Comparison of ENCODE assay signal across 8 cellular contexts in genomic region chr13:22061371-22061805, GRCh38.
DNase-seq lines count a peak whose midpoint lies in the region; ATAC-seq and TF ChIP-seq lines count a peak whose summit lies in the region.

No MANE protein-coding gene starts in this region.

- CTCF ChIA-PET in activated CD8-positive, alpha-beta memory T cell treated with anti-CD3 and anti-CD28 coated beads, Interleukin-2, amount 10 ng/mL, durations not matched to agents 7 days and 5 days (lab: Charles Lee) = interaction anchor here (0.8 to 1.5 kb wide), 2 partner anchors 12 to 14 kb away, joined by 3 read pairs; no protein-coding TSS in a partner anchor

- DNase-seq in activated CD8-positive, alpha-beta memory T cell treated with anti-CD3 and anti-CD28 coated beads, Interleukin-2, amount 10 ng/mL, durations not matched to agents 7 days and 5 days = peak; percentile 67
- DNase-seq in natural killer cell treated with Interleukin-12 subunit alpha and Interleukin-12 subunit beta and Interleukin-15 and Interleukin-18, amount 100 ng/mL, for 72 hours (ENCODE audit: low spot score) = peak; percentile 68
- DNase-seq in MV-4-11 (lab: John Stamatoyannopoulos, UW) (no peak), CD14-positive monocyte (ENCODE audit: low spot score) (no peak), NCI-H2107 (lab: John Stamatoyannopoulos, UW) (no peak), Right ventricle myocardium superior (no peak)

- no peak for TF ChIP-seq CTCF in CD14-positive monocyte (IDR thresholded peaks at IDR 0.05)

- H3K4me1 Mint-ChIP-seq in activated CD8-positive, alpha-beta memory T cell treated with anti-CD3 and anti-CD28 coated beads, Interleukin-2, amount 10 ng/mL, durations not matched to agents 7 days and 5 days = peaks cover 49% of the 10 kb centered on the region
- H3K4me1 Mint-ChIP-seq in natural killer cell treated with Interleukin-12 subunit alpha and Interleukin-12 subunit beta and Interleukin-15 and Interleukin-18, amount 100 ng/mL, for 72 hours (ENCODE audit: low read depth in 2 of 2) = peaks cover 53 to 56% of the 10 kb centered on the region in 2 donors
- no peaks in the 10 kb centered on the region for H3K4me1 Mint-ChIP-seq in CD14-positive monocyte

- H3K9me3 Mint-ChIP-seq in activated CD8-positive, alpha-beta memory T cell treated with anti-CD3 and anti-CD28 coated beads, Interleukin-2, amount 10 ng/mL, durations not matched to agents 7 days and 5 days (ENCODE audit: low read depth) = no peaks in the 10 kb centered on the region
- no peaks in the 10 kb centered on the region for H3K9me3 Mint-ChIP-seq in natural killer cell treated with Interleukin-12 subunit alpha and Interleukin-12 subunit beta and Interleukin-15 and Interleukin-18, amount 100 ng/mL, for 72 hours
- H3K9me3 Mint-ChIP-seq in CD14-positive monocyte = peaks cover 0 to 12% (median 2%) of the 10 kb centered on the region in 7 donors

- H3K36me3 Mint-ChIP-seq in activated CD8-positive, alpha-beta memory T cell treated with anti-CD3 and anti-CD28 coated beads, Interleukin-2, amount 10 ng/mL, durations not matched to agents 7 days and 5 days = no peaks in the 10 kb centered on the region
- H3K36me3 Mint-ChIP-seq in natural killer cell treated with Interleukin-12 subunit alpha and Interleukin-12 subunit beta and Interleukin-15 and Interleukin-18, amount 100 ng/mL, for 72 hours = no peaks in the 10 kb centered on the region
- no peaks in the 10 kb centered on the region for H3K36me3 Mint-ChIP-seq in CD14-positive monocyte

- peak; percentile 30 for ATAC-seq in GM19372 (IDR thresholded peaks at IDR 0.05; ENCODE audit: low read depth, unreplicated experiment)
- ATAC-seq in HG03139 (IDR thresholded peaks at IDR 0.05; ENCODE audit: unreplicated experiment) = peak; percentile 34
- ATAC-seq in activated CD8-positive, alpha-beta memory T cell treated with anti-CD3 and anti-CD28 coated beads, Interleukin-2, amount 10 ng/mL, durations not matched to agents 7 days and 5 days = peak; percentile 69
- ATAC-seq in natural killer cell treated with Interleukin-12 subunit alpha and Interleukin-12 subunit beta and Interleukin-15 and Interleukin-18, amount 100 ng/mL, for 72 hours = peak; percentile 78 to 86
- ATAC-seq in Right ventricle myocardium superior (ENCODE audit: poor library complexity) = no peak

- H3K27me3 Mint-ChIP-seq in activated CD8-positive, alpha-beta memory T cell treated with anti-CD3 and anti-CD28 coated beads, Interleukin-2, amount 10 ng/mL, durations not matched to agents 7 days and 5 days = no peaks in the 10 kb centered on the region
- H3K27me3 Mint-ChIP-seq in natural killer cell treated with Interleukin-12 subunit alpha and Interleukin-12 subunit beta and Interleukin-15 and Interleukin-18, amount 100 ng/mL, for 72 hours = no peaks in the 10 kb centered on the region
- H3K27me3 Mint-ChIP-seq in CD14-positive monocyte (ENCODE audit: low read depth in 3 of 3) = peaks cover 1 to 3% (median 2%) of the 10 kb centered on the region in 3 donors

- intact Hi-C loops in CD14-positive monocyte (cut with micrococcal nuclease) (no loop called here), Right ventricle myocardium superior (cut with DNase I) (no loop called here)

- H3K4me3 Mint-ChIP-seq in activated CD8-positive, alpha-beta memory T cell treated with anti-CD3 and anti-CD28 coated beads, Interleukin-2, amount 10 ng/mL, durations not matched to agents 7 days and 5 days = peak overlapping the region; percentile 62
- H3K4me3 Mint-ChIP-seq in natural killer cell treated with Interleukin-12 subunit alpha and Interleukin-12 subunit beta and Interleukin-15 and Interleukin-18, amount 100 ng/mL, for 72 hours = peak overlapping the region; percentile 72
- no peak overlapping the region for H3K4me3 Mint-ChIP-seq in CD14-positive monocyte

- H3K27ac Mint-ChIP-seq in activated CD8-positive, alpha-beta memory T cell treated with anti-CD3 and anti-CD28 coated beads, Interleukin-2, amount 10 ng/mL, durations not matched to agents 7 days and 5 days = peak overlapping the region; percentile 90
- H3K27ac Mint-ChIP-seq in natural killer cell treated with Interleukin-12 subunit alpha and Interleukin-12 subunit beta and Interleukin-15 and Interleukin-18, amount 100 ng/mL, for 72 hours = peak overlapping the region; percentile 90 to 91
- H3K27ac Mint-ChIP-seq in CD14-positive monocyte = peak overlapping the region in 1 of 7 donors; percentile 75

Comparison
In these comparisons a context has a peak if more than half of its experiments do, and no peak if none do; other contexts are left out.
1. DNase-seq: peak in activated CD8-positive, alpha-beta memory T cell treated with anti-CD3 and anti-CD28 coated beads, Interleukin-2, amount 10 ng/mL, durations not matched to agents 7 days and 5 days (single experiment) and natural killer cell treated with Interleukin-12 subunit alpha and Interleukin-12 subunit beta and Interleukin-15 and Interleukin-18, amount 100 ng/mL, for 72 hours (single experiment); none in MV-4-11 (single experiment), CD14-positive monocyte (single experiment), NCI-H2107 (single experiment) and Right ventricle myocardium superior (single experiment).
2. H3K4me3 Mint-ChIP-seq: peak in activated CD8-positive, alpha-beta memory T cell treated with anti-CD3 and anti-CD28 coated beads, Interleukin-2, amount 10 ng/mL, durations not matched to agents 7 days and 5 days (single experiment) and natural killer cell treated with Interleukin-12 subunit alpha and Interleukin-12 subunit beta and Interleukin-15 and Interleukin-18, amount 100 ng/mL, for 72 hours (single experiment); none in CD14-positive monocyte (0 of 2).